In genomic region chr14:54829486-54830224, GRCh38 we compare ENCODE assay signal across 21 cellular contexts.
"Had no signal": no experiment of that assay in that cellular context is flagged by ENCODE, and none has a peak within 500 bp of the region (broad histone marks: within the 10 kb centered on the region; RNA-seq: fewer than 3 reads in every experiment).

No MANE protein-coding gene starts in this region.

- H3K4me1 ChIP-seq: SJSA1 had no signal

- H3K9me3 ChIP-seq: MG63, SJSA1 had no signal

- DNase-seq: KBM-7, MG63, NCI-H1092 treated with DMSO at 0.1 percent for 48 hours, NCI-H1436, NCI-H1694, NCI-H187 treated with DMSO at 0.1 percent for 48 hours, NCI-H2029 treated with DMSO at 0.1 percent for 48 hours, NCI-H2171 treated with DMSO at 0.1 percent for 48 hours, NCI-H2227 treated with DMSO at 0.1 percent for 48 hours, NCI-H446, NCI-H510A, NCI-H524 treated with DMSO at 0.1 percent for 48 hours, NCI-H69, NCI-H774, Right ventricle myocardium superior, RPMI8226, SIG-M5 had no signal

- FAIRE-seq: RCC 7860 had no signal

- H3K36me3 ChIP-seq: MG63, SJSA1 had no signal

- H3K27me3 ChIP-seq: MG63 had no signal

- H3K4me3 ChIP-seq: MG63, SJSA1, SK-N-MC had no signal

- H3K27ac ChIP-seq: HL-60, SJSA1, SK-N-MC had no signal
